ENCODE assay signal across 22 cellular contexts in genomic region chr3:197540961-197541377, GRCh38. TPM values are rescaled to one million over a fixed set of nuclear protein-coding genes. Genes with fewer than 3 reads are reported as not detected.
A peak's percentile ranks its signal among the peaks of the same experiment; 100 is the strongest.
DNase-seq lines count a peak whose midpoint lies in the region; ATAC-seq, FAIRE-seq and TF ChIP-seq lines count a peak whose summit lies in the region.
"Had no signal": no experiment of that assay in that cellular context is flagged by ENCODE, and none has a peak within 500 bp of the region (broad histone marks: within the 10 kb centered on the region; RNA-seq: fewer than 3 reads in every experiment).

No MANE protein-coding gene starts in this region.

- H3K4me1 ChIP-seq in HUES48 (ENCODE audit: control insufficient read depth, insufficient read depth, low read length) (peaks cover 27% of the 10 kb centered on the region), H1 (replicated peaks in 1 of 4; ENCODE audit: control insufficient read depth in 3 of 4, insufficient read depth in 4 of 4, low read length in 3 of 4) (peaks cover 11 to 23% (median 17%) of the 10 kb centered on the region in 4 experiments)
- H3K4me1 ChIP-seq: uterus had no signal

- peak overlapping the region; percentile 88; the same call in 1 of the 2 replicates for H2BK5ac ChIP-seq in H1 (ENCODE audit: low read depth, low read length)

- TF ChIP-seq RAD21 in H1 (IDR thresholded peaks at IDR 0.05 in 1 of 2, conservative IDR thresholded peaks at IDR 0.05 in 1 of 2; ENCODE audit: low read depth in 2 of 2, low read length in 2 of 2), result no peak

- no peak overlapping the region for H2BK12ac ChIP-seq in H1 (ENCODE audit: low read depth, low read length)

- no peaks in the 10 kb centered on the region for H3K23me2 ChIP-seq in H1 (ENCODE audit: low read depth, low read length)

- POLR2A ChIA-PET in H1 (lab: Charles Lee; ENCODE audit: partially characterized antibody), result interaction anchor here (0.6 to 2.2 kb wide), 8 partner anchors 9 to 286 kb away, joined by 3 to 10 read pairs (median 4); partner anchors contain the start of gene LRCH3

- H4K91ac ChIP-seq in H1 (replicated peaks; ENCODE audit: insufficient read length, low read length), result peak overlapping the region; percentile 36

- H3K27me3 ChIP-seq in HUES48 (ENCODE audit: control insufficient read depth, insufficient read depth, low read length), result no peaks in the 10 kb centered on the region
- no peaks in the 10 kb centered on the region; a peak in 2 of 7 replicates for H3K27me3 ChIP-seq in H1 (replicated peaks in 1 of 4; ENCODE audit: control insufficient read depth in 3 of 4, extremely low read depth in 1 of 4, insufficient read depth in 3 of 4, low read length in 3 of 4)
- H3K27me3 ChIP-seq: brain microvascular endothelial cell, uterus had no signal

- H3K9me3 ChIP-seq in HUES48 (ENCODE audit: control insufficient read depth, insufficient read depth, low read length), result no peaks in the 10 kb centered on the region
- no peaks in the 10 kb centered on the region for H3K9me3 ChIP-seq in H1 (ENCODE audit: insufficient read depth in 2 of 2, low read depth in 1 of 2, low read length in 1 of 2)
- H3K9me3 ChIP-seq: uterus had no signal

- CTCF ChIA-PET in H1 (lab: Charles Lee; ENCODE audit: partially characterized antibody), result interaction anchor here (1.2 to 3.5 kb wide), 6 partner anchors 8 to 58 kb away, joined by 4 to 14 read pairs (median 4); no protein-coding TSS in a partner anchor

- TF ChIP-seq EP300 in H1 (IDR thresholded peaks at IDR 0.05; ENCODE audit: borderline replicate concordance in 1 of 2, low read depth in 2 of 2, low read length in 2 of 2), result no peak; a peak in 1 of 3 replicates

- TF ChIP-seq CTCF in C4-2B (conservative IDR thresholded peaks at IDR 0.05) (no peak), H1 (IDR thresholded peaks at IDR 0.05; ENCODE audit: control extremely low read depth in 1 of 3, insufficient read depth in 1 of 3, low read depth in 1 of 3, low read length in 3 of 3) (no peak), omental fat pad (IDR thresholded peaks at IDR 0.05) (no peak)

- no peak overlapping the region; the same call in 1 of the 2 replicates for H2AK5ac ChIP-seq in H1 (ENCODE audit: low read depth, low read length)

- peak overlapping the region; percentile 67 to 81 for H3K4me2 ChIP-seq in H1 (ENCODE audit: insufficient read depth in 1 of 2, low read depth in 2 of 2, low read length in 2 of 2)

- H3K23ac ChIP-seq in H1 (ENCODE audit: insufficient read length), result no peak overlapping the region

- H3K56ac ChIP-seq in H1 (replicated peaks; ENCODE audit: insufficient read length, low read depth, low read length), result peak overlapping the region; percentile 66

- H3K4me3 ChIP-seq in HUES48 (ENCODE audit: low read depth, low read length) (no peak overlapping the region), H1 (ENCODE audit: extremely low read depth in 1 of 4, insufficient read depth in 2 of 4, low read depth in 3 of 4, low read length in 4 of 4) (peak overlapping the region in 2 of 4 experiments; percentile 5 to 34; a peak in 3 of 8 replicates)
- H3K4me3 ChIP-seq: uterus had no signal

- H3K9ac ChIP-seq in HUES48 (ENCODE audit: low read depth, low read length), result no peak overlapping the region
- no peak overlapping the region for H3K9ac ChIP-seq in H1 (replicated peaks in 1 of 4; ENCODE audit: extremely low read depth in 1 of 4, low read depth in 3 of 4, low read length in 3 of 4)
- H3K9ac ChIP-seq: neural progenitor cell had no signal

- H3K79me2 ChIP-seq in H1 (ENCODE audit: control insufficient read depth in 1 of 2, insufficient read depth in 2 of 2, low read length in 2 of 2), result no peaks in the 10 kb centered on the region

- H3K36me3 ChIP-seq in HUES48 (ENCODE audit: control insufficient read depth, insufficient read depth, low read length) (0 out of 2 replicates have a peak, but pooled peaks cover 3% of the 10 kb centered on the region), H1 (ENCODE audit: control insufficient read depth in 2 of 4, insufficient read depth in 4 of 4, low read length in 3 of 4) (no peaks in the 10 kb centered on the region)
- H3K36me3 ChIP-seq: brain microvascular endothelial cell, neural progenitor cell, uterus had no signal

- H3K18ac ChIP-seq in H1 (ENCODE audit: extremely low read depth, low read length), result peak overlapping the region; percentile 76; the same call in 1 of the 2 replicates

- no peak overlapping the region for H3K4ac ChIP-seq in H1 (replicated peaks; ENCODE audit: insufficient read length, low read depth, low read length)

- no peak overlapping the region for H2BK120ac ChIP-seq in H1 (replicated peaks; ENCODE audit: low read depth, low read length)

- ATAC-seq in left lobe of liver (no peak), HG02798 (IDR thresholded peaks at IDR 0.05; ENCODE audit: poor library complexity, unreplicated experiment) (no peak), omental fat pad (ENCODE audit: low FRiP score) (no peak)
- ATAC-seq: activated T-cell treated with anti-CD3 and anti-CD28 coated beads, Interleukin-2, amount 50 U/mL, for 4 hours; Panc1 had no signal

- H3K27ac ChIP-seq in C4-2B, result peak overlapping the region; percentile 57
- H3K27ac ChIP-seq in HUES48 (ENCODE audit: low read depth, low read length), result peak overlapping the region; percentile 76
- no peak overlapping the region for H3K27ac ChIP-seq in H1 (ENCODE audit: low read depth, low read length)
- H3K27ac ChIP-seq: brain microvascular endothelial cell, neural progenitor cell, uterus had no signal

- WGBS in H1 (ENCODE audit: extremely low coverage in 1 of 2, insufficient coverage in 1 of 2, insufficient read length in 1 of 2, insufficient replicate concordance in 2 of 2, low coverage in 1 of 2, low lambda C conversion rate in 2 of 2, missing lambda C conversion rate in 1 of 2), 2 experiments, result 2% methylated on average over 3 of the region's 3 CpGs; no CpG with 5 or more reads in 1 of the 2 experiments

- no peak for TF ChIP-seq POLR2A in H1 (IDR thresholded peaks at IDR 0.05; ENCODE audit: control extremely low read depth in 1 of 2, low read depth in 2 of 2, low read length in 2 of 2)

- FAIRE-seq in H1 (lab: Jason Lieb, UNC), result peak; percentile 84

- peak in 1 of 2 experiments; percentile 63 for DNase-seq in H1 (ENCODE audit: low read depth in 1 of 2, low spot score in 2 of 2)
- DNase-seq in left lobe of liver (ENCODE audit: low spot score), result peak; percentile 35
- DNase-seq in NCI-H187 treated with DMSO at 0.1 percent for 48 hours (lab: John Stamatoyannopoulos, UW), result no peak
- no peak for DNase-seq in omental fat pad (ENCODE audit: low spot score)
- DNase-seq in DMS53 treated with DMSO at 0.1 percent for 48 hours (lab: John Stamatoyannopoulos, UW; ENCODE audit: unreplicated experiment), result no peak
- DNase-seq: activated CD4-positive, alpha-beta T cell treated with anti-CD3 and anti-CD28 coated beads, Interleukin-2, amount 10 ng/mL, durations not matched to agents 24 days and 14 days; activated naive CD8-positive, alpha-beta T cell treated with anti-CD3 and anti-CD28 coated beads, Interleukin-2, amount 10 ng/mL, durations not matched to agents 7 days and 5 days; activated T-cell treated with anti-CD3 and anti-CD28 coated beads, Interleukin-2, amount 50 U/mL, for 4 hours; brain microvascular endothelial cell; CD4-positive, alpha-beta T cell; glutamatergic neuron; kidney glomerular epithelial cell; NCI-H2081 treated with DMSO at 0.1 percent for 48 hours; NCI-H748 treated with DMSO at 0.1 percent for 48 hours; retina; stimulated activated naive CD4-positive, alpha-beta T cell treated with Interleukin-2 at 50 U/mL for 16 hours; uterus had no signal

- no peaks in the 10 kb centered on the region for H4K20me1 ChIP-seq in H1 (replicated peaks in 1 of 2; ENCODE audit: control insufficient read depth in 1 of 2, insufficient read depth in 2 of 2, low read length in 2 of 2)

- H2AFZ ChIP-seq in H1 (ENCODE audit: low read length), result no peak overlapping the region

- H3K14ac ChIP-seq in H1 (ENCODE audit: insufficient read length), result no peak overlapping the region

- H4K8ac ChIP-seq in H1 (ENCODE audit: extremely low read depth, insufficient read depth, low read length), result no peak overlapping the region

- peak overlapping the region; percentile 2 for H4K5ac ChIP-seq in H1 (ENCODE audit: insufficient read length, low read depth, low read length)

- H2BK15ac ChIP-seq in H1 (ENCODE audit: low read length), result no peak overlapping the region

- H3K79me1 ChIP-seq in H1 (ENCODE audit: low read depth, low read length), result no peaks in the 10 kb centered on the region

- H2BK20ac ChIP-seq in H1 (ENCODE audit: low read length), result 0 out of 2 replicates have a peak overlapping the region, but pooled peaks have one; percentile 34

TF ChIP-seq in H1, 55 proteins besides CTCF, POLR2A, EP300 and RAD21 (continues in another document):
- TF ChIP-seq SP1 (IDR thresholded peaks at IDR 0.05; ENCODE audit: low read depth, low read length), result 0 out of 2 replicates have a peak, but pooled peaks have one; percentile 46
- peak; percentile 89 for TF ChIP-seq CEBPB (IDR thresholded peaks at IDR 0.05; ENCODE audit: low read depth, low read length)
- TF ChIP-seq JUN (IDR thresholded peaks at IDR 0.05; ENCODE audit: low read depth, low read length), result 0 out of 2 replicates have a peak, but pooled peaks have one; percentile 9
- no peak for TF ChIP-seq BACH1 (IDR thresholded peaks at IDR 0.05; ENCODE audit: low read length)
- TF ChIP-seq SIX5 (IDR thresholded peaks at IDR 0.05; ENCODE audit: low read depth, low read length), result no peak
- 0 out of 2 replicates have a peak, but pooled peaks have one; percentile 46 for TF ChIP-seq ATF3 (IDR thresholded peaks at IDR 0.05; ENCODE audit: insufficient read depth, low read depth, low read length)
- 0 out of 2 replicates have a peak, but pooled peaks have one; percentile 54 for TF ChIP-seq JUND (IDR thresholded peaks at IDR 0.05; ENCODE audit: low read length)
- no peak for TF ChIP-seq CHD1 (IDR thresholded peaks at IDR 0.05; ENCODE audit: low read depth, low read length)
- TF ChIP-seq SIN3A (conservative IDR thresholded peaks at IDR 0.05 in 1 of 2, IDR thresholded peaks at IDR 0.05 in 1 of 2; ENCODE audit: low read depth in 1 of 2, low read length in 2 of 2), result peak in 1 of 2 experiments; percentile 53; a peak in 1 of 4 replicates

RNA-seq across cellular contexts. Expression of gene BDH1, which starts 14.8 kb away (rescaled TPM):
- 24.0 and 27.2 TPM in 2 replicates for total RNA-seq in H1 (2021; fragmentation: NEBNext Ultra II Directional; extraction: Animal tissue kit (Norgen Biotek cat#: 25700))
- 27.7 and 28.1 TPM in 2 replicates for polyA plus RNA-seq in H1 (2011; rRNA removed)
- polyA plus RNA-seq in H1 (2011; cell fraction: cytosol; rRNA removed), result 35.9 TPM
- 45.8 TPM for polyA plus RNA-seq in H1 (2011; cell fraction: nucleus; rRNA removed)
- 21.0 to 34.8 TPM (median 31.0 TPM) in 4 replicates for polyA plus RNA-seq in H1 (2012, experiment 1 of 2)
- polyA plus RNA-seq in H1 (2012, experiment 2 of 2), result 18.8 TPM
- polyA plus RNA-seq in H1 (2013, experiment 1 of 2), result 16.2 TPM
- polyA plus RNA-seq in H1 (2013, experiment 2 of 2), result 14.6 TPM
- polyA minus RNA-seq in H1 (2011; rRNA and poly(A)+ RNA removed), result 28.8 and 37.6 TPM in 2 replicates
- polyA minus RNA-seq in H1 (2011; cell fraction: cytosol; rRNA and poly(A)+ RNA removed), result 12.6 TPM
- polyA minus RNA-seq in H1 (2011; cell fraction: nucleus; rRNA and poly(A)+ RNA removed), result 26.3 TPM
- 279 TPM for total RNA-seq in left lobe of liver
- total RNA-seq in omental fat pad, result 10 to 100 TPM; 11.9 to 24.9 (median 16.1) TPM
